In genomic region chr1:110440877-110441276, GRCh38 we compare ENCODE assay signal across 1 cellular context.
TF ChIP-seq lines count a peak whose summit lies in the region.

No MANE protein-coding gene starts in this region.

TF ChIP-seq in GM23338, 12 proteins besides CTCF, POLR2A, EP300 and RAD21 (continued from another document):
- no peak for TF ChIP-seq ZNF462 (CRISPR knock-in tag; IDR thresholded peaks at IDR 0.05)
- no peak for TF ChIP-seq ZNF331 (CRISPR knock-in tag; IDR thresholded peaks at IDR 0.05; ENCODE audit: low read depth)
- TF ChIP-seq REST (IDR thresholded peaks at IDR 0.05; ENCODE audit: unreplicated experiment): no peak
- no peak for TF ChIP-seq STAT1 (IDR thresholded peaks at IDR 0.05; ENCODE audit: unreplicated experiment)
- no peak for TF ChIP-seq EZH2 (IDR thresholded peaks at IDR 0.05; ENCODE audit: low read depth, unreplicated experiment)
- TF ChIP-seq ZNF114 (CRISPR knock-in tag; IDR thresholded peaks at IDR 0.05): no peak
- TF ChIP-seq NANOG (IDR thresholded peaks at IDR 0.05; ENCODE audit: borderline replicate concordance): no peak
